In genomic region chr17:2337152-2337810, GRCh38 we compare ENCODE assay signal across 8 cellular contexts. TPM values are rescaled to one million over a fixed set of nuclear protein-coding genes. Genes with fewer than 3 reads are reported as not detected.
DNase-seq lines count a peak whose midpoint lies in the region; ATAC-seq lines count a peak whose summit lies in the region.

SGSM2 (plus strand) TSS chr17:2337501; CDS start chr17:2337689, 188 bp downstream.

- H3K4me3 ChIP-seq in H7 (ENCODE audit: insufficient read depth, low read depth, low read length): peak within 1 kb of the TSS; percentile 92

- peak; percentile 59 for DNase-seq in COLO668 (lab: John Stamatoyannopoulos, UW; ENCODE audit: unreplicated experiment)
- DNase-seq in H7: peak; percentile 90
- peak; percentile 17 for DNase-seq in NCI-H510A (lab: John Stamatoyannopoulos, UW)
- DNase-seq in activated CD8-positive, alpha-beta memory T cell treated with anti-CD3 and anti-CD28 coated beads for 24 hours: peak; percentile 85
- DNase-seq in effector CD4-positive, alpha-beta T cell: peak; percentile 73
- DNase-seq in medulla oblongata (ENCODE audit: extremely low spot score): peak; percentile 50
- DNase-seq in stimulated activated CD4-positive, alpha-beta T cell treated with anti-CD3 and anti-CD28 coated beads, TNF-alpha, amount 100 ng/mL, for 4 hours (ENCODE audit: low read depth in 3 of 3): peak; percentile 42 to 53 (median 50)

- no peaks in the 10 kb centered on the region for H3K27me3 ChIP-seq in H7 (ENCODE audit: control insufficient read depth, insufficient read depth, low read length)

- no peak for ATAC-seq in GM19452 (IDR thresholded peaks at IDR 0.05; ENCODE audit: unreplicated experiment)

- peaks cover 23% of the 10 kb centered on the region for H3K36me3 ChIP-seq in H7 (replicated peaks; ENCODE audit: control insufficient read depth, insufficient read depth, low read length)

RNA-seq across cellular contexts. Expression of gene SGSM2, which starts in this region (rescaled TPM):
- 31.4 and 35.8 TPM in 2 replicates for total RNA-seq in H7 (2014; rRNA removed; shearing (Covaris generic))

Comparison
In these comparisons a context has a peak if more than half of its experiments do, and no peak if none do; other contexts are left out.
1. DNase-seq: peak in every context shown above with its lines; median percentile 90 in H7; 85 in activated CD8-positive, alpha-beta memory T cell treated with anti-CD3 and anti-CD28 coated beads for 24 hours; 73 in effector CD4-positive, alpha-beta T cell; 59 in COLO668; 50 in medulla oblongata; 50 in stimulated activated CD4-positive, alpha-beta T cell treated with anti-CD3 and anti-CD28 coated beads, TNF-alpha, amount 100 ng/mL, for 4 hours; 17 in NCI-H510A.